In genomic region chr6:39540454-39540853, GRCh38 we compare ENCODE assay signal across 6 cellular contexts.
"Had no signal": no experiment of that assay in that cellular context is flagged by ENCODE, and none has a peak within 500 bp of the region (broad histone marks: within the 10 kb centered on the region; RNA-seq: fewer than 3 reads in every experiment).

No MANE protein-coding gene starts in this region.

- DNase-seq: IMR-90, KBM-7, KG1 had no signal

- H3K27ac ChIP-seq: HL-60, KMS-11 had no signal

- H3K9ac ChIP-seq: KMS-11 had no signal

- H3K4me3 ChIP-seq: K562 had no signal

- H3K4me2 ChIP-seq: KMS-11 had no signal
